Comparison of ENCODE assay signal across 8 cellular contexts in genomic region chr18:12703096-12703567, GRCh38. TPM values are rescaled to one million over a fixed set of nuclear protein-coding genes. Genes with fewer than 3 reads are reported as not detected.
DNase-seq lines count a peak whose midpoint lies in the region; ATAC-seq and TF ChIP-seq lines count a peak whose summit lies in the region.

No MANE protein-coding gene starts in this region.

- no peaks in the 10 kb centered on the region for H4K20me1 ChIP-seq in GM23248 (ENCODE audit: insufficient read depth)

- POLR2A ChIA-PET in activated CD4-positive, alpha-beta memory T cell treated with anti-CD3 and anti-CD28 coated beads, Interleukin-2, amount 10 ng/mL, durations not matched to agents 7 days and 5 days (lab: Charles Lee), result interaction anchor here (0.7 to 3.8 kb wide), 25 partner anchors 8 to 722 kb away, joined by 3 to 42 read pairs (median 5); partner anchors contain the start of genes AFG3L2, CEP192, IMPA2 and PRELID3A

- H3K27ac Mint-ChIP-seq in activated CD4-positive, alpha-beta memory T cell treated with anti-CD3 and anti-CD28 coated beads, Interleukin-2, amount 10 ng/mL, durations not matched to agents 7 days and 5 days, result peak overlapping the region; percentile 91

- H3K9me2 ChIP-seq in GM23248 (ENCODE audit: insufficient read depth), result no peaks in the 10 kb centered on the region

- H3K4me3 ChIP-seq in BE2C (ENCODE audit: low read depth, low read length), result peak overlapping the region; percentile 88
- peak overlapping the region; percentile 98 for H3K4me3 ChIP-seq in GM23248
- H3K4me3 ChIP-seq in iPS-18a (ENCODE audit: low read length), result peak overlapping the region; percentile 89
- peak overlapping the region; percentile 87 to 97 (median 93) for H3K4me3 ChIP-seq in subcutaneous abdominal adipose tissue (ENCODE audit: low read depth in 1 of 5, low read length in 5 of 5)

- H2AFZ ChIP-seq in GM23248, result peak overlapping the region; percentile 92

- in situ Hi-C loops in GM23248 (cut with MboI), result no loop called here

- H3K4me1 ChIP-seq in BE2C, result no peaks in the 10 kb centered on the region
- H3K4me1 ChIP-seq in GM23248 (ENCODE audit: insufficient read depth), result peaks cover 10% of the 10 kb centered on the region
- peaks cover 5% of the 10 kb centered on the region for H3K4me1 ChIP-seq in iPS-18a (ENCODE audit: control insufficient read depth, low read depth, low read length)
- peaks cover 0 to 36% (median 23%) of the 10 kb centered on the region in 5 donors for H3K4me1 ChIP-seq in subcutaneous abdominal adipose tissue (ENCODE audit: control insufficient read depth in 5 of 5, insufficient read depth in 5 of 5, low read length in 5 of 5)

- 0 to 1% methylated on average over 28 of the region's 28 CpGs for WGBS in GM23248 (ENCODE audit: low coverage in 1 of 2, low lambda C conversion rate in 2 of 2, missing lambda C conversion rate in 2 of 2), 2 experiments

- TF ChIP-seq CTCF in BE2C (IDR thresholded peaks at IDR 0.05; ENCODE audit: low read depth, low read length), result no peak

- DNase-seq in BE2C, result no peak
- DNase-seq in GM23248, result no peak
- DNase-seq in activated CD4-positive, alpha-beta memory T cell treated with anti-CD3 and anti-CD28 coated beads, Interleukin-2, amount 10 ng/mL, durations not matched to agents 7 days and 5 days, result no peak
- no peak for DNase-seq in H4 (ENCODE audit: low spot score)
- DNase-seq in COLO829 (ENCODE audit: low spot score), result no peak

- peak overlapping the region; percentile 94 for H3K4me3 Mint-ChIP-seq in activated CD4-positive, alpha-beta memory T cell treated with anti-CD3 and anti-CD28 coated beads, Interleukin-2, amount 10 ng/mL, durations not matched to agents 7 days and 5 days

- CTCF ChIA-PET in activated CD4-positive, alpha-beta memory T cell treated with anti-CD3 and anti-CD28 coated beads, Interleukin-2, amount 10 ng/mL, durations not matched to agents 7 days and 5 days (lab: Charles Lee), result interaction anchor here (1.3 to 1.4 kb wide), 2 partner anchors 11 to 326 kb away, joined by 3 to 4 read pairs; partner anchors contain the start of gene AFG3L2

- H3K79me2 ChIP-seq in GM23248 (ENCODE audit: insufficient read depth), result peaks cover 84% of the 10 kb centered on the region

- peaks cover 51% of the 10 kb centered on the region for H3K4me1 Mint-ChIP-seq in activated CD4-positive, alpha-beta memory T cell treated with anti-CD3 and anti-CD28 coated beads, Interleukin-2, amount 10 ng/mL, durations not matched to agents 7 days and 5 days

- H3K27me3 Mint-ChIP-seq in activated CD4-positive, alpha-beta memory T cell treated with anti-CD3 and anti-CD28 coated beads, Interleukin-2, amount 10 ng/mL, durations not matched to agents 7 days and 5 days, result no peaks in the 10 kb centered on the region

- H3K9me3 Mint-ChIP-seq in activated CD4-positive, alpha-beta memory T cell treated with anti-CD3 and anti-CD28 coated beads, Interleukin-2, amount 10 ng/mL, durations not matched to agents 7 days and 5 days, result no peaks in the 10 kb centered on the region

- H3K27me3 ChIP-seq in BE2C (no peaks in the 10 kb centered on the region), GM23248 (replicated peaks; ENCODE audit: insufficient read depth) (no peaks in the 10 kb centered on the region), iPS-18a (ENCODE audit: control insufficient read depth, insufficient read depth, low read length) (no peaks in the 10 kb centered on the region), subcutaneous abdominal adipose tissue (ENCODE audit: control insufficient read depth in 5 of 5, insufficient read depth in 4 of 5, low read length in 5 of 5) (no peaks in the 10 kb centered on the region)

- H3K36me3 ChIP-seq in BE2C, result peaks cover 10% of the 10 kb centered on the region
- H3K36me3 ChIP-seq in GM23248 (ENCODE audit: low read depth), result peaks cover 17% of the 10 kb centered on the region; the same call in 1 of the 2 replicates
- H3K36me3 ChIP-seq in iPS-18a (ENCODE audit: control insufficient read depth, low read depth, low read length), result peaks cover 29% of the 10 kb centered on the region
- H3K36me3 ChIP-seq in subcutaneous abdominal adipose tissue (ENCODE audit: control insufficient read depth in 5 of 5, insufficient read depth in 5 of 5, low read length in 5 of 5), result peaks cover 12 to 30% (median 13%) of the 10 kb centered on the region in 5 donors

- H3K9me3 ChIP-seq in BE2C, result no peaks in the 10 kb centered on the region; the same call in 1 of the 2 replicates
- no peaks in the 10 kb centered on the region for H3K9me3 ChIP-seq in GM23248 (ENCODE audit: low read depth)
- no peaks in the 10 kb centered on the region for H3K9me3 ChIP-seq in iPS-18a (ENCODE audit: control insufficient read depth, low read depth, low read length)
- no peaks in the 10 kb centered on the region for H3K9me3 ChIP-seq in subcutaneous abdominal adipose tissue (ENCODE audit: control insufficient read depth in 5 of 5, low read length in 5 of 5)

- ATAC-seq in GM18861 (IDR thresholded peaks at IDR 0.05; ENCODE audit: unreplicated experiment), result no peak

- H3K27ac ChIP-seq in GM23248 (peak overlapping the region; percentile 96), iPS-18a (ENCODE audit: low read length) (peak overlapping the region; percentile 74), subcutaneous abdominal adipose tissue (ENCODE audit: low read depth, low read length) (peak overlapping the region; percentile 95)

- peaks cover 49% of the 10 kb centered on the region for H3K36me3 Mint-ChIP-seq in activated CD4-positive, alpha-beta memory T cell treated with anti-CD3 and anti-CD28 coated beads, Interleukin-2, amount 10 ng/mL, durations not matched to agents 7 days and 5 days (ENCODE audit: low read depth)

- peak overlapping the region; percentile 97 for H3K4me2 ChIP-seq in GM23248 (ENCODE audit: unreplicated experiment)

- H3K9ac ChIP-seq in GM23248 (peak overlapping the region; percentile 98), iPS-18a (ENCODE audit: low read length) (peak overlapping the region; percentile 94), subcutaneous abdominal adipose tissue (ENCODE audit: low read length in 5 of 5) (peak overlapping the region; percentile 79 to 99 (median 98))

- H3F3A ChIP-seq in GM23248 (ENCODE audit: insufficient read depth), result peaks cover 11% of the 10 kb centered on the region; the same call in 1 of the 2 replicates

RNA-seq across cellular contexts. Expression of gene PSMG2, which starts 0.3 kb away (rescaled TPM):
- 23.4 TPM for polyA plus RNA-seq in BE2C (2012; ENCODE audit: insufficient read depth, insufficient read length, low read depth)
- 63.4 and 81.7 TPM in 2 replicates for total RNA-seq in GM23248 (2014; rRNA removed; shearing (Covaris generic))
- polyA plus RNA-seq in GM23248 (2016; fragmentation: Nextera tagmentation; extraction: Ambion mirVana), result 125 and 128 TPM in 2 replicates
- total RNA-seq in activated CD4-positive, alpha-beta memory T cell treated with anti-CD3 and anti-CD28 coated beads, Interleukin-2, amount 10 ng/mL, durations not matched to agents 7 days and 5 days, result 100 to 1,000 TPM; 115 to 118 TPM
- total RNA-seq in H4 (2014; rRNA removed; shearing (Covaris generic)), result 142 and 149 TPM in 2 replicates

RNA-seq across cellular contexts. Expression of gene CEP76, which starts 0.6 kb away (rescaled TPM):
- polyA plus RNA-seq in BE2C (2012; ENCODE audit: insufficient read depth, insufficient read length, low read depth), result 5.0 TPM
- total RNA-seq in GM23248 (2014; rRNA removed; shearing (Covaris generic)), result 11.8 and 19.7 TPM in 2 replicates
- 6.5 TPM in 2 replicates for polyA plus RNA-seq in GM23248 (2016; fragmentation: Nextera tagmentation; extraction: Ambion mirVana)
- 10 to 100 TPM; 14.8 TPM for total RNA-seq in activated CD4-positive, alpha-beta memory T cell treated with anti-CD3 and anti-CD28 coated beads, Interleukin-2, amount 10 ng/mL, durations not matched to agents 7 days and 5 days
- 12.3 and 13.2 TPM in 2 replicates for total RNA-seq in H4 (2014; rRNA removed; shearing (Covaris generic))

RNA-seq across cellular contexts. Expression of gene SPIRE1, which starts 45.2 kb away (rescaled TPM):
- polyA plus RNA-seq in BE2C (2012; ENCODE audit: insufficient read depth, insufficient read length, low read depth), result 6.3 TPM
- total RNA-seq in GM23248 (2014; rRNA removed; shearing (Covaris generic)), result 28.6 and 29.1 TPM in 2 replicates
- polyA plus RNA-seq in GM23248 (2016; fragmentation: Nextera tagmentation; extraction: Ambion mirVana), result 10.7 and 12.8 TPM in 2 replicates
- 1 to 10 TPM; 4.5 to 6.3 TPM for total RNA-seq in activated CD4-positive, alpha-beta memory T cell treated with anti-CD3 and anti-CD28 coated beads, Interleukin-2, amount 10 ng/mL, durations not matched to agents 7 days and 5 days
- 8.9 and 10.7 TPM in 2 replicates for total RNA-seq in H4 (2014; rRNA removed; shearing (Covaris generic))
